8 cellular contexts compared by ENCODE assay signal in genomic region chr2:222912117-222912516, GRCh38. TPM values are rescaled to one million over a fixed set of nuclear protein-coding genes. Genes with fewer than 3 reads are reported as not detected.
DNase-seq lines count a peak whose midpoint lies in the region; ATAC-seq and TF ChIP-seq lines count a peak whose summit lies in the region.

No MANE protein-coding gene starts in this region.

- peaks cover 93% of the 10 kb centered on the region for H4K20me1 ChIP-seq in smooth muscle cell (ENCODE audit: low read depth)

- H3K4me3 ChIP-seq in GM12864 (ENCODE audit: low read depth, low read length) (no peak overlapping the region; the same call in 1 of the 2 replicates), HL-60 (replicated peaks; ENCODE audit: insufficient read depth, low read length) (no peak overlapping the region), smooth muscle cell (no peak overlapping the region)

- H3K27me3 ChIP-seq in HL-60 (ENCODE audit: insufficient read depth, poor library complexity, severe bottlenecking), result no peaks in the 10 kb centered on the region
- no peaks in the 10 kb centered on the region for H3K27me3 ChIP-seq in smooth muscle cell (ENCODE audit: low read depth)

- peak overlapping the region; percentile 7 for H3K4me2 ChIP-seq in smooth muscle cell

- TF ChIP-seq CTCF in GM12864 (IDR thresholded peaks at IDR 0.05; ENCODE audit: low read depth, low read length, missing control alignments) (no peak), HL-60 (IDR thresholded peaks at IDR 0.05; ENCODE audit: insufficient read depth, low read length) (no peak), smooth muscle cell (IDR thresholded peaks at IDR 0.05; ENCODE audit: borderline replicate concordance, insufficient read depth, poor library complexity, severe bottlenecking) (no peak)

- peak; percentile 99 for ATAC-seq in GM21515 (IDR thresholded peaks at IDR 0.05; ENCODE audit: unreplicated experiment)

- DNase-seq in GM12864 (ENCODE audit: low read depth) (peak; percentile 96), HL-60 (ENCODE audit: low read depth in 1 of 2, low spot score in 1 of 2) (peak; percentile 51 to 96), caudate nucleus (lab: John Stamatoyannopoulos, UW) (peak in 2 of 61 donors; percentile 23 to 32), smooth muscle cell (lab: John Stamatoyannopoulos, UW; ENCODE audit: unreplicated experiment) (no peak), foreskin melanocyte (no peak), dermis blood vessel endothelial cell (no peak), DMS53 (lab: John Stamatoyannopoulos, UW) (no peak)

- 64% methylated on average over 2 of the region's 2 CpGs for WGBS in smooth muscle cell (ENCODE audit: low lambda C conversion rate)

- H3K79me2 ChIP-seq in smooth muscle cell (ENCODE audit: low read depth), result peaks cover 100% of the 10 kb centered on the region

- peaks cover 11% of the 10 kb centered on the region for H3F3A ChIP-seq in smooth muscle cell (ENCODE audit: low read depth)

- H3K9me3 ChIP-seq in smooth muscle cell (replicated peaks; ENCODE audit: low read depth), result no peaks in the 10 kb centered on the region

- peaks cover 20% of the 10 kb centered on the region for H3K36me3 ChIP-seq in smooth muscle cell (ENCODE audit: low read depth)

- no peak overlapping the region for H2AFZ ChIP-seq in smooth muscle cell (ENCODE audit: low read depth)

- H3K4me1 ChIP-seq in smooth muscle cell (ENCODE audit: low read depth), result peaks cover 5% of the 10 kb centered on the region

- peak overlapping the region; percentile 78 for H3K27ac ChIP-seq in HL-60 (replicated peaks)
- H3K27ac ChIP-seq in caudate nucleus (ENCODE audit: low read depth, low read length), result peak overlapping the region; percentile 81
- H3K27ac ChIP-seq in smooth muscle cell (ENCODE audit: low read depth), result peak overlapping the region; percentile 24

- no peak overlapping the region for H3K9ac ChIP-seq in smooth muscle cell (ENCODE audit: low read depth)

RNA-seq across cellular contexts. Expression of gene ACSL3, which starts 51.3 kb away (rescaled TPM):
- total RNA-seq in smooth muscle cell (178 and 183 TPM in 2 replicates), dermis blood vessel endothelial cell (125 and 137 TPM in 2 replicates)
- polyA plus RNA-seq in smooth muscle cell, result 111 TPM in 2 replicates

Comparison
In these comparisons a context has a peak if more than half of its experiments do, and no peak if none do; other contexts are left out.
1. DNase-seq: peak in GM12864 (single experiment) and HL-60 (2 of 2); none in smooth muscle cell (single experiment), foreskin melanocyte (single experiment), dermis blood vessel endothelial cell (single experiment) and DMS53 (single experiment).
2. H3K27ac ChIP-seq: peak in every context shown above with its lines; median percentile 81 in caudate nucleus; 78 in HL-60; 24 in smooth muscle cell.